8 cellular contexts compared by ENCODE assay signal in genomic region chr19:41309225-41310030, GRCh38. TPM values are rescaled to one million over a fixed set of nuclear protein-coding genes. Genes with fewer than 3 reads are reported as not detected.
DNase-seq lines count a peak whose midpoint lies in the region; ATAC-seq and TF ChIP-seq lines count a peak whose summit lies in the region.

No MANE protein-coding gene starts in this region.

- TF ChIP-seq CTCF in esophagus squamous epithelium (IDR thresholded peaks at IDR 0.05) (no peak), neutrophil (IDR thresholded peaks at IDR 0.05) (no peak)

- H3K27me3 ChIP-seq in esophagus squamous epithelium (no peaks in the 10 kb centered on the region), neutrophil (no peaks in the 10 kb centered on the region)

- 0 to 1% methylated on average over 14 to 23 of the region's 23 CpGs for WGBS in esophagus squamous epithelium, 2 donors

- peak overlapping the region; percentile 100 for H3K4me3 Mint-ChIP-seq in T-helper 17 cell

- peaks cover 22 to 62% (median 24%) of the 10 kb centered on the region in 3 donors for H3K36me3 ChIP-seq in esophagus squamous epithelium
- peaks cover 46% of the 10 kb centered on the region for H3K36me3 ChIP-seq in neutrophil

- no peaks in the 10 kb centered on the region for H3K27me3 Mint-ChIP-seq in T-helper 17 cell

- intact Hi-C loops in esophagus squamous epithelium (cut with DNase I), result loop anchor here (5.0 kb wide), 1 partner anchor 42 kb away; no protein-coding TSS in a partner anchor

- CTCF ChIA-PET in HEK293T (lab: Yijun Ruan, JAX), result interaction anchor here (0.6 to 1.4 kb wide), 9 partner anchors 11 to 139 kb away, joined by 3 to 5 read pairs (median 4); no protein-coding TSS in a partner anchor

- H3K27ac ChIP-seq in esophagus squamous epithelium, result peak overlapping the region; percentile 96 to 99 (median 96)
- H3K27ac ChIP-seq in neutrophil, result peak overlapping the region; percentile 91

- peaks cover 18% of the 10 kb centered on the region for H3K36me3 Mint-ChIP-seq in T-helper 17 cell (ENCODE audit: low read depth)

- H3K4me3 ChIP-seq in esophagus squamous epithelium (peak overlapping the region; percentile 61 to 97 (median 80)), neutrophil (ENCODE audit: low read depth in 1 of 2, low read length in 1 of 2) (peak overlapping the region; percentile 93 to 98)

- POLR2A ChIA-PET in HEK293T (lab: Yijun Ruan, JAX), result interaction anchor here (1.0 to 2.1 kb wide), 4 partner anchors 43 to 130 kb away, joined by 3 to 6 read pairs (median 4); partner anchors contain the start of gene DMAC2

- DNase-seq in DMS 273 (lab: John Stamatoyannopoulos, UW; ENCODE audit: unreplicated experiment) (peak; percentile 47), DMS 273 treated with DMSO at 0.1 percent for 48 hours (lab: John Stamatoyannopoulos, UW) (no peak), T-helper 17 cell (no peak), esophagus squamous epithelium (lab: John Stamatoyannopoulos, UW) (no peak), HEK293T (ENCODE audit: extremely low spot score) (no peak)
- DNase-seq in NK-92 treated with Interleukin-12 subunit alpha and Interleukin-12 subunit beta, amount 100 ng/mL, for 24 hours (lab: John Stamatoyannopoulos, UW), result no peak

- no peak for TF ChIP-seq POLR2A in esophagus squamous epithelium (IDR thresholded peaks at IDR 0.05)

- H3K4me1 Mint-ChIP-seq in T-helper 17 cell, result peaks cover 61% of the 10 kb centered on the region

- H3K9me3 ChIP-seq in T-helper 17 cell (ENCODE audit: control insufficient read depth, low read length, poor library complexity, severe bottlenecking) (no peaks in the 10 kb centered on the region), esophagus squamous epithelium (no peaks in the 10 kb centered on the region), neutrophil (no peaks in the 10 kb centered on the region)

- ATAC-seq in T-helper 17 cell (peak; percentile 1), GM18907 (IDR thresholded peaks at IDR 0.05; ENCODE audit: unreplicated experiment) (no peak)

- H3K27ac Mint-ChIP-seq in T-helper 17 cell, result peak overlapping the region; percentile 100

- H3K4me1 ChIP-seq in esophagus squamous epithelium, result peaks cover 34 to 76% (median 37%) of the 10 kb centered on the region in 3 donors
- H3K4me1 ChIP-seq in neutrophil (ENCODE audit: control insufficient read depth in 1 of 2, insufficient read depth in 1 of 2, low read depth in 1 of 2, low read length in 1 of 2), result peaks cover 45 to 53% of the 10 kb centered on the region in 2 experiments

TF ChIP-seq in HEK293T, 16 proteins besides CTCF, POLR2A, EP300 and RAD21:
- TF ChIP-seq BHLHE40 (IDR thresholded peaks at IDR 0.05; ENCODE audit: borderline replicate concordance) (no peak), NFRKB (IDR thresholded peaks at IDR 0.05) (no peak), L3MBTL2 (conservative IDR thresholded peaks at IDR 0.05) (no peak), FOXK2 (IDR thresholded peaks at IDR 0.05) (no peak), LEF1 (IDR thresholded peaks at IDR 0.05; ENCODE audit: borderline replicate concordance) (no peak), ELF4 (IDR thresholded peaks at IDR 0.05) (no peak), FOXM1 (IDR thresholded peaks at IDR 0.05; ENCODE audit: borderline replicate concordance) (no peak), PKNOX1 (IDR thresholded peaks at IDR 0.05) (no peak), TARDBP (IDR thresholded peaks at IDR 0.05) (no peak), SP1 (IDR thresholded peaks at IDR 0.05) (no peak), CTBP1 (IDR thresholded peaks at IDR 0.05; ENCODE audit: borderline replicate concordance) (no peak), ARNT (IDR thresholded peaks at IDR 0.05) (no peak), FOXA1 (IDR thresholded peaks at IDR 0.05) (no peak), HDGF (IDR thresholded peaks at IDR 0.05; ENCODE audit: borderline replicate concordance) (no peak), ZNF384 (IDR thresholded peaks at IDR 0.05) (no peak; the same call in 1 of the 2 replicates), SUZ12 (IDR thresholded peaks at IDR 0.05) (no peak)

RNA-seq across cellular contexts. Expression of gene CCDC97, which starts 0.5 kb away (rescaled TPM):
- total RNA-seq in T-helper 17 cell (10 to 100 TPM; 34.7 to 35.4 TPM), esophagus squamous epithelium (10 to 100 TPM in 3 of 4 donors, 1 to 10 TPM in 1; 9.4 to 19.5 (median 14.7) TPM)

RNA-seq across cellular contexts. Expression of gene TGFB1, which starts 44.3 kb away (rescaled TPM):
- total RNA-seq in T-helper 17 cell (100 to 1,000 TPM; 408 to 431 TPM), esophagus squamous epithelium (10 to 100 TPM; 13.6 to 36.2 (median 31.9) TPM)

RNA-seq across cellular contexts. Expression of gene HNRNPUL1, which starts 45.3 kb away (rescaled TPM):
- total RNA-seq in T-helper 17 cell, result 100 to 1,000 TPM; 316 to 329 TPM
- total RNA-seq in esophagus squamous epithelium, result 100 to 1,000 TPM in 3 of 4 donors, 10 to 100 TPM in 1; 98.1 to 127 (median 113) TPM

RNA-seq across cellular contexts. Expression of gene B9D2, which starts 54.5 kb away (rescaled TPM):
- total RNA-seq in T-helper 17 cell (10 to 100 TPM; 37.1 to 41.4 TPM), esophagus squamous epithelium (1 to 10 TPM; 2.5 to 4.6 (median 3.7) TPM)

Comparison
In these comparisons a context has a peak if more than half of its experiments do, and no peak if none do; other contexts are left out.
1. RNA of gene TGFB1, which starts 44.3 kb away (total RNA-seq): 408 to 431 TPM in T-helper 17 cell; 13.6 to 36.2 TPM in esophagus squamous epithelium; every median in the first group is over 10 times any median in the second.